In genomic region chr17:44967907-44968224, GRCh38 we compare ENCODE assay signal across 12 cellular contexts. TPM values are rescaled to one million over a fixed set of nuclear protein-coding genes. Genes with fewer than 3 reads are reported as not detected.
A peak's percentile ranks its signal among the peaks of the same experiment; 100 is the strongest.
DNase-seq lines count a peak whose midpoint lies in the region; TF ChIP-seq lines count a peak whose summit lies in the region.
"Had no signal": no experiment of that assay in that cellular context is flagged by ENCODE, and none has a peak within 500 bp of the region (broad histone marks: within the 10 kb centered on the region; RNA-seq: fewer than 3 reads in every experiment).

No MANE protein-coding gene starts in this region.

- H3K23ac ChIP-seq in trophoblast cell (ENCODE audit: low read length), result no peak overlapping the region

- peak overlapping the region; percentile 16; the same call in 1 of the 2 replicates for H3K27ac ChIP-seq in HEK293 (ENCODE audit: extremely low read depth, low read depth, low read length)
- H3K27ac ChIP-seq in trophoblast cell (ENCODE audit: low read depth, low read length), result no peak overlapping the region

- no peaks in the 10 kb centered on the region for H3K36me3 Mint-ChIP-seq in MCF 10A (ENCODE audit: insufficient read depth, unreplicated experiment)
- H3K36me3 Mint-ChIP-seq: stimulated activated memory B cell treated with anti-CD40 and anti-IgM and Interleukin-4, amounts not matched to agents 10 μg/mL and 1 μg/mL and 100 μg/mL, for 72 hours had no signal

- H4K91ac ChIP-seq in trophoblast cell (ENCODE audit: low read depth, low read length), result no peak overlapping the region

- no peak overlapping the region for H3K18ac ChIP-seq in trophoblast cell (ENCODE audit: low read length)

- no peak overlapping the region for H3K27ac Mint-ChIP-seq in MCF 10A (ENCODE audit: low read depth, unreplicated experiment)
- H3K27ac Mint-ChIP-seq: activated naive CD8-positive, alpha-beta T cell treated with anti-CD3 and anti-CD28 coated beads, Interleukin-2, amount 50 U/mL, for 24 hours; stimulated activated memory B cell treated with anti-CD40 and anti-IgM and Interleukin-4, amounts not matched to agents 10 μg/mL and 1 μg/mL and 100 μg/mL, for 72 hours had no signal

- H3K4me3 Mint-ChIP-seq in MCF 10A (ENCODE audit: unreplicated experiment), result peak overlapping the region; percentile 76

- H2BK120ac ChIP-seq in trophoblast cell (ENCODE audit: insufficient read depth, low read length, poor library complexity), result no peak overlapping the region

- H3K27me3 ChIP-seq in trophoblast cell (ENCODE audit: insufficient read depth, low read length), result peaks cover 69% of the 10 kb centered on the region

- H2AFZ ChIP-seq in trophoblast cell (ENCODE audit: insufficient read depth, low read length, poor library complexity), result no peak overlapping the region

- no CpG with 5 or more reads among the region's 47 CpGs for WGBS in trophoblast cell (ENCODE audit: extremely low coverage, insufficient coverage, insufficient read length)

- H3K9me3 Mint-ChIP-seq in MCF 10A (ENCODE audit: unreplicated experiment), result no peaks in the 10 kb centered on the region
- H3K9me3 Mint-ChIP-seq: activated CD4-positive, alpha-beta T cell treated with anti-CD3 and anti-CD28 coated beads, Interleukin-2, amount 10 ng/mL, durations not matched to agents 24 days and 14 days; activated naive CD8-positive, alpha-beta T cell treated with anti-CD3 and anti-CD28 coated beads, Interleukin-2, amount 50 U/mL, for 24 hours; stimulated activated memory B cell treated with anti-CD40 and anti-IgM and Interleukin-4, amounts not matched to agents 10 μg/mL and 1 μg/mL and 100 μg/mL, for 72 hours had no signal

- TF ChIP-seq CTCF in GM10266 (IDR thresholded peaks at IDR 0.05; ENCODE audit: control insufficient read depth, insufficient read depth, low read depth, missing control alignments) (no peak), HEK293 (tag by site-specific recombination; IDR thresholded peaks at IDR 0.05) (no peak), MCF 10A (IDR thresholded peaks at IDR 0.05; ENCODE audit: unreplicated experiment) (no peak)

- no peak overlapping the region for H2BK5ac ChIP-seq in trophoblast cell (ENCODE audit: low read depth, low read length, poor library complexity)

- H4K8ac ChIP-seq in trophoblast cell (ENCODE audit: low read depth, low read length), result no peak overlapping the region

- no peaks in the 10 kb centered on the region for H3K36me3 ChIP-seq in HEK293 (ENCODE audit: control insufficient read depth in 2 of 2, insufficient read depth in 1 of 2, low read length in 2 of 2)
- H3K36me3 ChIP-seq in trophoblast cell (ENCODE audit: control insufficient read depth in 1 of 2, insufficient read depth in 2 of 2, low read length in 2 of 2), result no peaks in the 10 kb centered on the region

- H3K79me1 ChIP-seq in trophoblast cell (ENCODE audit: low read length), result no peaks in the 10 kb centered on the region

- no peak overlapping the region for H3K14ac ChIP-seq in trophoblast cell (ENCODE audit: low read length)

- no peaks in the 10 kb centered on the region for H3K79me2 ChIP-seq in trophoblast cell (ENCODE audit: control insufficient read depth, insufficient read depth, low read length, poor library complexity)

- H3K9me3 ChIP-seq in HEK293 (ENCODE audit: control insufficient read depth, insufficient read depth, low read depth, low read length) (no peaks in the 10 kb centered on the region), trophoblast cell (ENCODE audit: insufficient read depth, low read depth, low read length) (peaks cover 10% of the 10 kb centered on the region)

- H2BK12ac ChIP-seq in trophoblast cell (ENCODE audit: low read length), result no peak overlapping the region

- POLR2A ChIA-PET in HEK293 (lab: Yijun Ruan, JAX) (interaction anchor here (0.6 to 1.4 kb wide), 11 partner anchors 9 to 903 kb away, joined by 3 to 6 read pairs (median 3); partner anchors contain the start of genes HEXIM2 and KIF18B), MCF 10A (lab: Yijun Ruan, JAX) (interaction anchor here (1.0 to 1.7 kb wide), 4 partner anchors 14 to 52 kb away, joined by 3 to 8 read pairs (median 4); no protein-coding TSS in a partner anchor)

- no peak overlapping the region for H4K12ac ChIP-seq in trophoblast cell (ENCODE audit: low read depth, low read length)

- DNase-seq in GM10266 (ENCODE audit: extremely low spot score), result peak; percentile 52
- DNase-seq in MCF 10A (ENCODE audit: unreplicated experiment), result no peak
- no peak for DNase-seq in trophoblast cell
- DNase-seq in T1000 (lab: John Stamatoyannopoulos, UW), result no peak
- DNase-seq in NOMO-1 treated with dmso at 0.1 percent for 144 hours (lab: John Stamatoyannopoulos, UW; ENCODE audit: unreplicated experiment), result no peak
- DNase-seq in glomerular visceral epithelial cell (ENCODE audit: extremely low spot score), result no peak
- no peak for DNase-seq in NK-92 (lab: John Stamatoyannopoulos, UW; ENCODE audit: unreplicated experiment)
- DNase-seq: SIG-M5 had no signal

- no peak overlapping the region for H3K9ac ChIP-seq in trophoblast cell (ENCODE audit: low read length)

- peak overlapping the region; percentile 55 for H3K4me2 ChIP-seq in trophoblast cell (ENCODE audit: low read length)

- no peak overlapping the region for H2AK5ac ChIP-seq in trophoblast cell (ENCODE audit: low read length)

- CTCF ChIA-PET in HEK293 (lab: Yijun Ruan, JAX), result interaction anchor here (0.5 to 2.0 kb wide), 8 partner anchors 29 to 767 kb away, joined by 3 to 10 read pairs (median 3); no protein-coding TSS in a partner anchor
- CTCF ChIA-PET in MCF 10A (lab: Yijun Ruan, JAX), result no interaction called here

- no peak overlapping the region for H3K4ac ChIP-seq in trophoblast cell (ENCODE audit: low read depth, low read length)

- H3K4me3 ChIP-seq in HEK293 (ENCODE audit: low read depth, low read length) (no peak overlapping the region), trophoblast cell (ENCODE audit: low read depth, low read length) (no peak overlapping the region)

- no TSS peak for BruUV-seq in MCF 10A (replicated peaks; lab: Mats Ljungman, UMichigan)

- H3K4me1 ChIP-seq in HEK293 (ENCODE audit: control insufficient read depth, insufficient read depth, low read length) (peaks cover 3% of the 10 kb centered on the region), trophoblast cell (ENCODE audit: control insufficient read depth in 1 of 2, insufficient read depth in 2 of 2, low read length in 2 of 2) (peaks cover 10 to 18% of the 10 kb centered on the region in 2 experiments)

- H3K4me1 Mint-ChIP-seq in MCF 10A (ENCODE audit: insufficient read depth, unreplicated experiment), result peaks cover 27% of the 10 kb centered on the region

- no peaks in the 10 kb centered on the region for H3K27me3 Mint-ChIP-seq in MCF 10A (ENCODE audit: insufficient read depth, unreplicated experiment)

- intact Hi-C loops in MCF 10A (cut with micrococcal nuclease), result no loop called here

TF ChIP-seq in HEK293, 187 proteins besides CTCF, POLR2A, EP300 and RAD21:
- TF ChIP-seq MEIS1 (CRISPR knock-in tag; IDR thresholded peaks at IDR 0.05; ENCODE audit: borderline replicate concordance) (no peak), ZNF596 (tag by site-specific recombination; IDR thresholded peaks at IDR 0.05) (peak; percentile 14; the same call in 1 of the 2 replicates), OSR2 (tag by site-specific recombination; IDR thresholded peaks at IDR 0.05) (no peak), ZFHX2 (tag by site-specific recombination; conservative IDR thresholded peaks at IDR 0.05) (no peak)
TF ChIP-seq in HEK293: peak in this region for 1.

RNA-seq across cellular contexts. Expression of gene C1QL1, which starts 0.2 kb away (rescaled TPM):
- 0.56 and 0.96 TPM in 2 replicates for total RNA-seq in MCF 10A (2022)
- polyA plus RNA-seq in trophoblast cell (2013), result 0.35 and 0.37 TPM in 2 replicates

RNA-seq across cellular contexts. Expression of gene KIF18B, which starts 20.3 kb away (rescaled TPM):
- total RNA-seq in MCF 10A (2022), result 11.2 and 17.5 TPM in 2 replicates
- 11.4 and 12.1 TPM in 2 replicates for polyA plus RNA-seq in trophoblast cell (2013)

RNA-seq across cellular contexts. Expression of gene GFAP, which starts 52.6 kb away (rescaled TPM):
- total RNA-seq in MCF 10A (2022), result not detected in 2 replicates
- polyA plus RNA-seq in trophoblast cell (2013), result 0.04 TPM in 1 of 2 replicates, not detected in the other
- total RNA-seq: activated CD4-positive, alpha-beta T cell treated with anti-CD3 and anti-CD28 coated beads, Interleukin-2, amount 10 ng/mL, durations not matched to agents 24 days and 14 days had no signal
